In genomic region chr16:1336619-1337018, GRCh38 we compare ENCODE assay signal across 20 cellular contexts.
"Had no signal": no experiment of that assay in that cellular context is flagged by ENCODE, and none has a peak within 500 bp of the region (broad histone marks: within the 10 kb centered on the region; RNA-seq: fewer than 3 reads in every experiment).

No MANE protein-coding gene starts in this region.

- H3K36me3 Mint-ChIP-seq: naive thymus-derived CD4-positive, alpha-beta T cell had no signal

- DNase-seq: effector memory CD8-positive, alpha-beta T cell; erythroblast; foreskin melanocyte; kidney; left colon; left ventricle myocardium superior; naive thymus-derived CD4-positive, alpha-beta T cell; ovary; sigmoid colon; stimulated activated CD4-positive, alpha-beta T cell treated with anti-CD3 and anti-CD28 coated beads, Interleukin-2, amount 100 ng/mL, for 24 hours; stimulated activated CD4-positive, alpha-beta T cell treated with anti-CD3 and anti-CD28 coated beads, Interleukin-4, amount 100 ng/mL, for 4 hours; stimulated activated naive CD4-positive, alpha-beta T cell; stomach; transverse colon had no signal

- H3K27me3 ChIP-seq: ovary had no signal

- H3K27ac Mint-ChIP-seq: dendritic cell treated with granulocyte-macrophage colony-stimulating factor and Interleukin-4, amounts not matched to agents 40 ng/mL and 50 ng/mL, for 4 days; naive thymus-derived CD4-positive, alpha-beta T cell; nephron progenitor cell had no signal

- H3K9me3 Mint-ChIP-seq: dendritic cell treated with granulocyte-macrophage colony-stimulating factor and Interleukin-4, amounts not matched to agents 40 ng/mL and 50 ng/mL, for 4 days; effector memory CD8-positive, alpha-beta T cell; naive thymus-derived CD4-positive, alpha-beta T cell; nephron progenitor cell had no signal

- H3K27ac ChIP-seq: hepatocyte, ovary, right atrium auricular region, sigmoid colon, skin epidermis, stomach, thoracic aorta, transverse colon had no signal

- H3K4me3 Mint-ChIP-seq: dendritic cell treated with granulocyte-macrophage colony-stimulating factor and Interleukin-4, amounts not matched to agents 40 ng/mL and 50 ng/mL, for 4 days; naive thymus-derived CD4-positive, alpha-beta T cell; nephron progenitor cell had no signal

- ATAC-seq: effector memory CD8-positive, alpha-beta T cell; left colon; left ventricle myocardium superior; naive thymus-derived CD4-positive, alpha-beta T cell had no signal
